Comparison of ENCODE assay signal across 18 cellular contexts in the genomic region with DNA sequence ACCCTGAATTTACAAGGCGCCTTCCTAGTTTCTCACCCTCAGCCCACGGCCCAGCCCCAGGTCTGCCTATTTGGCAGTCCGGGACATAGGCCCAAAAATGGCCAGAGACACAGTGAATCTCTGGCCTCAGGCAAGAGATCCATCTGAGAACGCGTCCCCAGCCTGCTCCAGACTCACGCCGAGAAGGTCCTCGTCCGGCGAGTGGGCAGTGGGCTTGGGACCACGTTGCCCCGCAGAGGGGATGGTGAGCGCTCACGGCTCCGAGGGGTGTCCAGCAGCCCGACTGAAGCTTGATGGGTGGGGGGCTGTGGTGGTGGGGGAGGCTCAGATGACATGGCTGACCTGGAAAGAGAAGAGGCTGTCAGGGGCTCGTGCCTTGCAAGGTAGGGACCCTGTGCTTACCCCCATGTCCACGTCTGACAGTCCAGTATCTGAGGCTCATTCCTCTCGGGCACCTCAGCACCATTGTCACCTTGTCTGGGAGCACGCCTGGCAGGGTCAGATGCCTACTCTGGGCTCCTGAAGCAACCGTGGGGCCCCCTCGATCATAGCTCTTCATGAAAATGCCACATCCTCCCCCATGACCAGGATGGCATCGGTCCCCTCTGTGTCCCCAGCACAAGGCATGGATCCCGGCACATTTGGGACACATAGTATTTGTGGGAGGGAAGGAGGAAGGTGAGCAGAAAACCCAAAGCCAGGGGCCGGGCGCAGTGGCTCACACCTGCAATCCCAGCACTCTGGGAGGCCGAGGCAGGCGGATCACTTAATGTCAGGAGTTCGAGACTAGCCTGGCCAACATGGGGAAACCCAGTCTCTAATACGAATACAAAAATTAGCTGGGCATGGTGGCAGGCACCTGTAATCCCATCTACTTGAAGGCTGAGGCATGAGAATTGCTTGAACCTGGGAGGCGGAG. TPM values are rescaled to one million over a fixed set of nuclear protein-coding genes. Genes with fewer than 3 reads are reported as not detected.
DNase-seq lines count a peak whose midpoint lies in the region; ATAC-seq and TF ChIP-seq lines count a peak whose summit lies in the region.
"Had no signal": no experiment of that assay in that cellular context is flagged by ENCODE, and none has a peak within 500 bp of the region (broad histone marks: within the 10 kb centered on the region; RNA-seq: fewer than 3 reads in every experiment).

No MANE protein-coding gene starts in this region.

- no peaks in the 10 kb centered on the region for H3K9me3 Mint-ChIP-seq in stimulated activated naive CD8-positive, alpha-beta T cell treated with anti-CD3 and anti-CD28 coated beads, Interleukin-15, Interleukin-2, amounts not matched to agents 100 ng/mL and 50 ng/mL, for 24 hours
- H3K9me3 Mint-ChIP-seq in neural crest cell, result no peaks in the 10 kb centered on the region
- H3K9me3 Mint-ChIP-seq: T-helper 1 cell treated with Interleukin-12 subunit alpha and Interleukin-12 subunit beta and Interleukin-4 antibody, amounts not matched to agents 30 μg/mL and 1 μg/mL, for 36 hours had no signal

- no peak for ATAC-seq in stimulated activated naive CD8-positive, alpha-beta T cell treated with anti-CD3 and anti-CD28 coated beads, Interleukin-15, Interleukin-2, amounts not matched to agents 100 U/mL and 50 U/mL, for 24 hours
- ATAC-seq in aorta (ENCODE audit: low FRiP score) (no peak), HG03565 (IDR thresholded peaks at IDR 0.05; ENCODE audit: unreplicated experiment) (no peak), HG03135 (IDR thresholded peaks at IDR 0.05; ENCODE audit: unreplicated experiment) (no peak)
- ATAC-seq: activated CD4-positive, alpha-beta T cell treated with anti-CD3 and anti-CD28 coated beads for 36 hours; PC-3 had no signal

- peaks cover 0 to 7% of the 10 kb centered on the region in 2 donors for H3K36me3 ChIP-seq in aorta (ENCODE audit: control insufficient read depth in 1 of 2, insufficient read depth in 2 of 2, low read length in 1 of 2)
- H3K36me3 ChIP-seq: prostate gland had no signal

- peaks cover 30% of the 10 kb centered on the region for H3K36me3 Mint-ChIP-seq in stimulated activated naive CD8-positive, alpha-beta T cell treated with anti-CD3 and anti-CD28 coated beads, Interleukin-15, Interleukin-2, amounts not matched to agents 100 ng/mL and 50 ng/mL, for 24 hours (ENCODE audit: low read depth)
- peaks cover 9% of the 10 kb centered on the region for H3K36me3 Mint-ChIP-seq in neural crest cell (ENCODE audit: low read depth)

- no peak overlapping the region for H3K4me3 Mint-ChIP-seq in stimulated activated naive CD8-positive, alpha-beta T cell treated with anti-CD3 and anti-CD28 coated beads, Interleukin-15, Interleukin-2, amounts not matched to agents 100 ng/mL and 50 ng/mL, for 24 hours
- peak overlapping the region; percentile 11 for H3K4me3 Mint-ChIP-seq in neural crest cell
- H3K4me3 Mint-ChIP-seq: activated CD4-positive, alpha-beta T cell treated with anti-CD3 and anti-CD28 coated beads for 36 hours; T-helper 1 cell treated with Interleukin-12 subunit alpha and Interleukin-12 subunit beta and Interleukin-4 antibody, amounts not matched to agents 30 μg/mL and 1 μg/mL, for 36 hours had no signal

- peak overlapping the region; percentile 59 for H3K27ac Mint-ChIP-seq in stimulated activated naive CD8-positive, alpha-beta T cell treated with anti-CD3 and anti-CD28 coated beads, Interleukin-15, Interleukin-2, amounts not matched to agents 100 ng/mL and 50 ng/mL, for 24 hours
- H3K27ac Mint-ChIP-seq in neural crest cell (ENCODE audit: unreplicated experiment), result no peak overlapping the region
- H3K27ac Mint-ChIP-seq: activated CD4-positive, alpha-beta T cell treated with anti-CD3 and anti-CD28 coated beads for 36 hours; T-helper 1 cell treated with Interleukin-12 subunit alpha and Interleukin-12 subunit beta and Interleukin-4 antibody, amounts not matched to agents 30 μg/mL and 1 μg/mL, for 36 hours had no signal

- no peaks in the 10 kb centered on the region for H3K9me3 ChIP-seq in aorta (ENCODE audit: control insufficient read depth, low read length)
- H3K9me3 ChIP-seq: BE2C, prostate gland had no signal

- no peaks in the 10 kb centered on the region for H3K27me3 Mint-ChIP-seq in stimulated activated naive CD8-positive, alpha-beta T cell treated with anti-CD3 and anti-CD28 coated beads, Interleukin-15, Interleukin-2, amounts not matched to agents 100 ng/mL and 50 ng/mL, for 24 hours
- peaks cover 2% of the 10 kb centered on the region for H3K27me3 Mint-ChIP-seq in neural crest cell (ENCODE audit: low read depth)
- H3K27me3 Mint-ChIP-seq: activated CD4-positive, alpha-beta T cell treated with anti-CD3 and anti-CD28 coated beads for 36 hours had no signal

- TF ChIP-seq CTCF in neural crest cell (conservative IDR thresholded peaks at IDR 0.05), result no peak

- no peak overlapping the region for H3K4me3 ChIP-seq in aorta (ENCODE audit: low read length in 2 of 2)
- H3K4me3 ChIP-seq: prostate gland had no signal

- no peaks in the 10 kb centered on the region for H3K27me3 ChIP-seq in aorta (ENCODE audit: control insufficient read depth in 1 of 2, insufficient read depth in 2 of 2, low read length in 1 of 2)
- H3K27me3 ChIP-seq: BE2C had no signal

- 87% methylated on average over 30 to 31 of the region's 31 CpGs for WGBS in aorta, 2 donors

- H3K27ac ChIP-seq in aorta (ENCODE audit: low read depth in 1 of 2, low read length in 2 of 2), result no peak overlapping the region
- H3K27ac ChIP-seq: prostate gland had no signal

- peaks cover 14% of the 10 kb centered on the region for H3K4me1 Mint-ChIP-seq in stimulated activated naive CD8-positive, alpha-beta T cell treated with anti-CD3 and anti-CD28 coated beads, Interleukin-15, Interleukin-2, amounts not matched to agents 100 ng/mL and 50 ng/mL, for 24 hours (ENCODE audit: low read depth)
- peaks cover 25% of the 10 kb centered on the region for H3K4me1 Mint-ChIP-seq in neural crest cell

- no peaks in the 10 kb centered on the region for H3K4me1 ChIP-seq in aorta (ENCODE audit: control insufficient read depth in 1 of 2, insufficient read depth in 2 of 2, low read length in 2 of 2)
- H3K4me1 ChIP-seq: prostate gland had no signal

- DNase-seq in stimulated activated naive CD8-positive, alpha-beta T cell treated with anti-CD3 and anti-CD28 coated beads, Interleukin-15, Interleukin-2, amounts not matched to agents 100 U/mL and 50 U/mL, for 24 hours, result no peak
- peak; percentile 9 for DNase-seq in dedifferentiated amniotic fluid mesenchymal stem cell (ENCODE audit: extremely low spot score)
- no peak for DNase-seq in neural crest cell (ENCODE audit: low read depth, low spot score)
- peak; percentile 40 to 68 for DNase-seq in aorta
- no peak for DNase-seq in KG1 (lab: John Stamatoyannopoulos, UW)
- DNase-seq: activated CD4-positive, alpha-beta T cell treated with anti-CD3 and anti-CD28 coated beads for 36 hours; BE2C; hypothalamus; NCI-H1436; PC-3; stimulated activated CD8-positive, alpha-beta memory T cell treated with anti-CD3 and anti-CD28 coated beads, Interleukin-4, amount 100 ng/mL, for 48 hours had no signal

- intact Hi-C loops in aorta (cut with DNase I), result no loop called here

RNA-seq across cellular contexts. Expression of a gene that starts 9.6 kb away (rescaled TPM):
- 147 and 152 TPM in 2 replicates for total RNA-seq in neural crest cell
- 10 to 100 TPM; 53.4 to 69.0 TPM for total RNA-seq in aorta
- 100 to 1,000 TPM in 1 of 2 donors, 10 to 100 TPM in 1; 66.8 to 122 TPM for polyA plus RNA-seq in aorta

RNA-seq across cellular contexts. Expression of a gene that starts 22.9 kb away (rescaled TPM):
- total RNA-seq in neural crest cell (not detected in 2 replicates), aorta (not detected)
- polyA plus RNA-seq in aorta, result not detected
- total RNA-seq: activated CD4-positive, alpha-beta T cell treated with anti-CD3 and anti-CD28 coated beads for 36 hours; cerebellum; epithelial cell of proximal tubule; PC-3 had no signal

Comparison
In these comparisons a context has a peak if more than half of its experiments do, and no peak if none do; other contexts are left out.
1. DNase-seq: peak in dedifferentiated amniotic fluid mesenchymal stem cell (single experiment) and aorta (2 of 2); none in stimulated activated naive CD8-positive, alpha-beta T cell treated with anti-CD3 and anti-CD28 coated beads, Interleukin-15, Interleukin-2, amounts not matched to agents 100 U/mL and 50 U/mL, for 24 hours (single experiment), neural crest cell (single experiment) and KG1 (single experiment).